ENCODE assay signal across 8 cellular contexts in the genomic region with DNA sequence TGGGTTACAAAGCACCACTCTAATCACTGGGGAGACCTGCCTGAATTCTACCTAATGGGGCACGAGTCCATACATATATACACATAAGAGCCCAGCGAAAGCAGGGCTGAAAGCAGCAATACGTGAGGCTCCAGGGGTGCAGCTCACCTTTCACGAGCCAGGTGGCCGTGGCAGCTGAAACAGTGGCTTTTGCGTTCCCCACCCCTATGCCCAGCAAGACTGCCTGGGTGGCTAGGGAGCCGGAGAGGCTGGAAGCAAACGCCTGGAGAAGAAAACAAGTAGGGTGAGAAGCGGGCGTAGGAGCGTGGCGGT. TPM values are rescaled to one million over a fixed set of nuclear protein-coding genes. Genes with fewer than 3 reads are reported as not detected.
DNase-seq lines count a peak whose midpoint lies in the region; ATAC-seq and TF ChIP-seq lines count a peak whose summit lies in the region.
"Had no signal": no experiment of that assay in that cellular context is flagged by ENCODE, and none has a peak within 500 bp of the region (broad histone marks: within the 10 kb centered on the region; RNA-seq: fewer than 3 reads in every experiment).

No MANE protein-coding gene starts in this region.

- H2AFZ ChIP-seq in parathyroid adenoma, result peak overlapping the region; percentile 79

- ATAC-seq in GM21723 (IDR thresholded peaks at IDR 0.05; ENCODE audit: unreplicated experiment), result peak; percentile 2

- H3K9ac ChIP-seq in NT2/D1 (ENCODE audit: insufficient read length, low read depth) (peak overlapping the region; percentile 96), parathyroid adenoma (peak overlapping the region; percentile 79)

- no peak for TF ChIP-seq CTCF in parathyroid adenoma (IDR thresholded peaks at IDR 0.05)

- H3K27me3 ChIP-seq in NT2/D1 (ENCODE audit: insufficient read depth, insufficient read length), result no peaks in the 10 kb centered on the region
- no peaks in the 10 kb centered on the region for H3K27me3 ChIP-seq in parathyroid adenoma (ENCODE audit: control insufficient read depth, insufficient read depth, low read length)

- H3K4me2 ChIP-seq in parathyroid adenoma (ENCODE audit: low read length), result peak overlapping the region; percentile 89

- H3K9me3 ChIP-seq in NT2/D1 (ENCODE audit: insufficient read depth, low read length) (0 out of 2 replicates have a peak, but pooled peaks cover 2% of the 10 kb centered on the region), parathyroid adenoma (ENCODE audit: control insufficient read depth, low read length) (no peaks in the 10 kb centered on the region)

- H3K4me3 ChIP-seq in NT2/D1 (ENCODE audit: insufficient read length, low read depth) (peak overlapping the region; percentile 96), parathyroid adenoma (ENCODE audit: low read depth, low read length) (peak overlapping the region; percentile 81)

- H3K27ac ChIP-seq in epithelial cell of prostate, result peak overlapping the region; percentile 69
- peak overlapping the region; percentile 84 for H3K27ac ChIP-seq in parathyroid adenoma

- H3K36me3 ChIP-seq in NT2/D1 (ENCODE audit: insufficient read depth, insufficient read length, low read length), result peaks cover 25% of the 10 kb centered on the region
- no peaks in the 10 kb centered on the region for H3K36me3 ChIP-seq in parathyroid adenoma (ENCODE audit: control insufficient read depth, insufficient read depth, low read length)

- peaks cover 6% of the 10 kb centered on the region for H3K79me2 ChIP-seq in parathyroid adenoma

- no peaks in the 10 kb centered on the region for H3K4me1 ChIP-seq in NT2/D1 (ENCODE audit: insufficient read depth, insufficient read length)
- peaks cover 7% of the 10 kb centered on the region for H3K4me1 ChIP-seq in parathyroid adenoma

- DNase-seq in NT2/D1 (ENCODE audit: low read depth, low spot score), result no peak
- no peak for DNase-seq in epithelial cell of prostate (ENCODE audit: low read depth, low spot score)
- no peak for DNase-seq in occipital lobe (lab: John Stamatoyannopoulos, UW)
- no peak for DNase-seq in globus pallidus (ENCODE audit: low spot score)
- no peak for DNase-seq in islet precursor cell

RNA-seq across cellular contexts. Expression of a gene that starts 0.6 kb away (rescaled TPM):
- total RNA-seq in occipital lobe, result 34.5 TPM

RNA-seq across cellular contexts. Expression of a gene that starts 20.1 kb away (rescaled TPM):
- 8.1 TPM for total RNA-seq in occipital lobe

RNA-seq across cellular contexts. Expression of a gene that starts 24.6 kb away (rescaled TPM):
- total RNA-seq in occipital lobe, result 0.62 TPM
- total RNA-seq: subcutaneous adipose tissue had no signal

RNA-seq across cellular contexts. Expression of a gene that starts 35.6 kb away (rescaled TPM):
- total RNA-seq in occipital lobe, result 3.7 TPM

RNA-seq across cellular contexts. Expression of a gene that starts 48.3 kb away (rescaled TPM):
- total RNA-seq in occipital lobe, result 8.4 TPM
